ENCODE assay signal across 8 cellular contexts in genomic region chr7:96596120-96596826, GRCh38.
DNase-seq lines count a peak whose midpoint lies in the region; ATAC-seq, FAIRE-seq and TF ChIP-seq lines count a peak whose summit lies in the region.

No MANE protein-coding gene starts in this region.

- no peak overlapping the region for H2BK120ac ChIP-seq in H1 (replicated peaks; ENCODE audit: low read depth, low read length)

- CTCF ChIA-PET in MCF 10A (lab: Yijun Ruan, JAX) (interaction anchor here (0.6 to 3.2 kb wide), 8 partner anchors 8 to 434 kb away, joined by 3 to 12 read pairs (median 4); no protein-coding TSS in a partner anchor), H1 (lab: Charles Lee; ENCODE audit: partially characterized antibody) (interaction anchor here (0.6 to 2.9 kb wide), 9 partner anchors 8 to 183 kb away, joined by 3 to 11 read pairs (median 3); no protein-coding TSS in a partner anchor)

- WGBS in H1 (ENCODE audit: extremely low coverage in 1 of 2, insufficient coverage in 1 of 2, insufficient read length in 1 of 2, insufficient replicate concordance in 2 of 2, low coverage in 1 of 2, low lambda C conversion rate in 2 of 2, missing lambda C conversion rate in 1 of 2), 2 experiments = 83% methylated on average over 6 of the region's 6 CpGs; no CpG with 5 or more reads in 1 of the 2 experiments
- 44% methylated on average over 6 of the region's 6 CpGs for WGBS in esophagus muscularis mucosa

- no peak overlapping the region for H4K5ac ChIP-seq in H1 (ENCODE audit: insufficient read length, low read depth, low read length)

- no peaks in the 10 kb centered on the region for H3K79me2 ChIP-seq in H1 (ENCODE audit: control insufficient read depth in 1 of 2, insufficient read depth in 2 of 2, low read length in 2 of 2)

- H3K27ac Mint-ChIP-seq in MCF 10A (ENCODE audit: low read depth, unreplicated experiment) = no peak overlapping the region

- H3K18ac ChIP-seq in H1 (ENCODE audit: extremely low read depth, low read length) = no peak overlapping the region

- H3K4me1 ChIP-seq in breast epithelium = no peaks in the 10 kb centered on the region
- peaks cover 0 to 18% (median 16%) of the 10 kb centered on the region in 4 experiments; a peak in 4 of 7 replicates for H3K4me1 ChIP-seq in H1 (replicated peaks in 1 of 4; ENCODE audit: control insufficient read depth in 3 of 4, insufficient read depth in 4 of 4, low read length in 3 of 4)
- H3K4me1 ChIP-seq in esophagus muscularis mucosa = no peaks in the 10 kb centered on the region
- H3K4me1 ChIP-seq in kidney (ENCODE audit: control insufficient read depth in 1 of 2, insufficient read depth in 1 of 2, low read depth in 1 of 2, low read length in 2 of 2) = peaks cover 0 to 5% of the 10 kb centered on the region in 2 donors

- TF ChIP-seq RAD21 in H1 (IDR thresholded peaks at IDR 0.05 in 1 of 2, conservative IDR thresholded peaks at IDR 0.05 in 1 of 2; ENCODE audit: low read depth in 2 of 2, low read length in 2 of 2) = peak in 1 of 2 experiments; percentile 30; a peak in 2 of 4 replicates

- no peak overlapping the region for H3K56ac ChIP-seq in H1 (replicated peaks; ENCODE audit: insufficient read length, low read depth, low read length)

- H3K4me3 ChIP-seq in breast epithelium = no peak overlapping the region
- no peak overlapping the region for H3K4me3 ChIP-seq in H1 (ENCODE audit: extremely low read depth in 1 of 4, insufficient read depth in 2 of 4, low read depth in 3 of 4, low read length in 4 of 4)
- no peak overlapping the region for H3K4me3 ChIP-seq in esophagus muscularis mucosa
- no peak overlapping the region for H3K4me3 ChIP-seq in kidney (ENCODE audit: low read length in 2 of 2)

- H2BK5ac ChIP-seq in H1 (ENCODE audit: low read depth, low read length) = no peak overlapping the region

- H3K9me3 ChIP-seq in breast epithelium = no peaks in the 10 kb centered on the region
- H3K9me3 ChIP-seq in H1 (ENCODE audit: insufficient read depth in 2 of 2, low read depth in 1 of 2, low read length in 1 of 2) = no peaks in the 10 kb centered on the region
- no peaks in the 10 kb centered on the region for H3K9me3 ChIP-seq in esophagus muscularis mucosa
- no peaks in the 10 kb centered on the region for H3K9me3 ChIP-seq in kidney (ENCODE audit: control insufficient read depth in 1 of 2, low read length in 2 of 2)

- H2AFZ ChIP-seq in H1 (ENCODE audit: low read length) = no peak overlapping the region

- no peaks in the 10 kb centered on the region for H3K4me1 Mint-ChIP-seq in MCF 10A (ENCODE audit: insufficient read depth, unreplicated experiment)

- H3K36me3 ChIP-seq in breast epithelium (no peaks in the 10 kb centered on the region), H1 (ENCODE audit: control insufficient read depth in 2 of 4, insufficient read depth in 4 of 4, low read length in 3 of 4) (no peaks in the 10 kb centered on the region), esophagus muscularis mucosa (no peaks in the 10 kb centered on the region), kidney (ENCODE audit: control insufficient read depth in 1 of 2, insufficient read depth in 2 of 2, low read length in 2 of 2) (no peaks in the 10 kb centered on the region)

- H3K9ac ChIP-seq in H1 (replicated peaks in 1 of 4; ENCODE audit: extremely low read depth in 1 of 4, low read depth in 3 of 4, low read length in 3 of 4) (no peak overlapping the region; a peak in 1 of 7 replicates), kidney (ENCODE audit: low read length in 2 of 2) (no peak overlapping the region)

- H3K27ac ChIP-seq in breast epithelium (no peak overlapping the region), H1 (ENCODE audit: low read depth, low read length) (no peak overlapping the region), esophagus muscularis mucosa (replicated peaks in 1 of 4) (no peak overlapping the region), kidney (ENCODE audit: low read depth in 2 of 2, low read length in 2 of 2) (no peak overlapping the region)

- H2BK20ac ChIP-seq in H1 (ENCODE audit: low read length) = no peak overlapping the region

- no peak overlapping the region for H2AK5ac ChIP-seq in H1 (ENCODE audit: low read depth, low read length)

- TF ChIP-seq POLR2A in breast epithelium (IDR thresholded peaks at IDR 0.05) (no peak), H1 (IDR thresholded peaks at IDR 0.05; ENCODE audit: control extremely low read depth in 1 of 2, low read depth in 2 of 2, low read length in 2 of 2) (no peak), esophagus muscularis mucosa (IDR thresholded peaks at IDR 0.05; ENCODE audit: low read depth) (no peak)

- TF ChIP-seq EP300 in H1 (IDR thresholded peaks at IDR 0.05; ENCODE audit: borderline replicate concordance in 1 of 2, low read depth in 2 of 2, low read length in 2 of 2) (no peak), esophagus muscularis mucosa (IDR thresholded peaks at IDR 0.05) (no peak)

- no peak overlapping the region for H3K4ac ChIP-seq in H1 (replicated peaks; ENCODE audit: insufficient read length, low read depth, low read length)

- H3K23me2 ChIP-seq in H1 (ENCODE audit: low read depth, low read length) = 0 out of 2 replicates have a peak, but pooled peaks cover 4% of the 10 kb centered on the region

- H2BK12ac ChIP-seq in H1 (ENCODE audit: low read depth, low read length) = no peak overlapping the region

- BruUV-seq in MCF 10A (replicated peaks; lab: Mats Ljungman, UMichigan) = no TSS peak

- TF ChIP-seq CTCF in MCF 10A (IDR thresholded peaks at IDR 0.05; ENCODE audit: unreplicated experiment) = peak; percentile 23
- TF ChIP-seq CTCF in breast epithelium (IDR thresholded peaks at IDR 0.05) = no peak
- no peak for TF ChIP-seq CTCF in H1 (IDR thresholded peaks at IDR 0.05; ENCODE audit: control extremely low read depth in 1 of 3, insufficient read depth in 1 of 3, low read depth in 1 of 3, low read length in 3 of 3)
- no peak for TF ChIP-seq CTCF in esophagus muscularis mucosa (IDR thresholded peaks at IDR 0.05)
- TF ChIP-seq CTCF in kidney (IDR thresholded peaks at IDR 0.05; ENCODE audit: borderline replicate concordance, extremely low read depth, insufficient read depth) = no peak

- no peak overlapping the region for H3K23ac ChIP-seq in H1 (ENCODE audit: insufficient read length)

- H3K9me3 Mint-ChIP-seq in MCF 10A (ENCODE audit: unreplicated experiment) = no peaks in the 10 kb centered on the region

- peak; percentile 45 for FAIRE-seq in H1 (lab: Jason Lieb, UNC)
- FAIRE-seq in kidney (lab: Jason Lieb, UNC) = no peak

- no peak overlapping the region for H3K4me3 Mint-ChIP-seq in MCF 10A (ENCODE audit: unreplicated experiment)

- ATAC-seq in GM21619 (IDR thresholded peaks at IDR 0.05; ENCODE audit: unreplicated experiment) = no peak

- H3K27me3 ChIP-seq in breast epithelium = no peaks in the 10 kb centered on the region
- H3K27me3 ChIP-seq in H1 (replicated peaks in 1 of 4; ENCODE audit: control insufficient read depth in 3 of 4, extremely low read depth in 1 of 4, insufficient read depth in 3 of 4, low read length in 3 of 4) = no peaks in the 10 kb centered on the region
- no peaks in the 10 kb centered on the region for H3K27me3 ChIP-seq in esophagus muscularis mucosa

- H3K27me3 Mint-ChIP-seq in MCF 10A (ENCODE audit: insufficient read depth, unreplicated experiment) = peaks cover 38% of the 10 kb centered on the region

- DNase-seq in MCF 10A (ENCODE audit: unreplicated experiment) (peak; percentile 27), breast epithelium (ENCODE audit: low spot score in 2 of 2) (no peak), NCI-H510A (lab: John Stamatoyannopoulos, UW) (peak; percentile 64), H1 (ENCODE audit: low read depth in 1 of 2, low spot score in 2 of 2) (no peak), esophagus muscularis mucosa (ENCODE audit: extremely low spot score) (no peak), kidney (no peak)
- no peak for DNase-seq in activated effector memory CD4-positive, alpha-beta T cell treated with Interleukin-2 at 50 U/mL for 16 hours

- no peak overlapping the region for H3K14ac ChIP-seq in H1 (ENCODE audit: insufficient read length)

- H4K91ac ChIP-seq in H1 (replicated peaks; ENCODE audit: insufficient read length, low read length) = no peak overlapping the region

- no peak overlapping the region for H4K8ac ChIP-seq in H1 (ENCODE audit: extremely low read depth, insufficient read depth, low read length)

- no peaks in the 10 kb centered on the region for H3K36me3 Mint-ChIP-seq in MCF 10A (ENCODE audit: insufficient read depth, unreplicated experiment)

- H2BK15ac ChIP-seq in H1 (ENCODE audit: low read length) = no peak overlapping the region

- H3K4me2 ChIP-seq in H1 (ENCODE audit: insufficient read depth in 1 of 2, low read depth in 2 of 2, low read length in 2 of 2) = no peak overlapping the region

- H3K79me1 ChIP-seq in H1 (ENCODE audit: low read depth, low read length) = no peaks in the 10 kb centered on the region

- no peaks in the 10 kb centered on the region for H4K20me1 ChIP-seq in H1 (replicated peaks in 1 of 2; ENCODE audit: control insufficient read depth in 1 of 2, insufficient read depth in 2 of 2, low read length in 2 of 2)

- POLR2A ChIA-PET in MCF 10A (lab: Yijun Ruan, JAX) = interaction anchor here (1.0 kb wide), 2 partner anchors 9 to 394 kb away, joined by 3 read pairs; no protein-coding TSS in a partner anchor
- POLR2A ChIA-PET in H1 (lab: Charles Lee; ENCODE audit: partially characterized antibody) = no interaction called here

- intact Hi-C loops in MCF 10A (cut with micrococcal nuclease) (loop anchor here (1.0 kb wide), 1 partner anchor 431 kb away; no protein-coding TSS in a partner anchor), breast epithelium (cut with DNase I; ENCODE audit: low total_unique reads) (no loop called here), esophagus muscularis mucosa (cut with DNase I) (no loop called here), kidney (cut with DNase I) (no loop called here)

TF ChIP-seq in H1, 55 proteins besides CTCF, POLR2A, EP300 and RAD21:
- TF ChIP-seq GTF2F1 (IDR thresholded peaks at IDR 0.05; ENCODE audit: borderline replicate concordance, low read depth, low read length) = no peak
- TF ChIP-seq KDM5A (IDR thresholded peaks at IDR 0.05; ENCODE audit: low read length) = no peak
- no peak for TF ChIP-seq TBP (IDR thresholded peaks at IDR 0.05; ENCODE audit: low read depth, low read length)
- TF ChIP-seq POLR2AphosphoS5 (IDR thresholded peaks at IDR 0.05; ENCODE audit: low read depth, low read length) = no peak

Comparison
In these comparisons a context has a peak if more than half of its experiments do, and no peak if none do; other contexts are left out.
1. DNase-seq: peak in MCF 10A (single experiment) and NCI-H510A (single experiment); none in breast epithelium (0 of 2), H1 (0 of 2), esophagus muscularis mucosa (single experiment), activated effector memory CD4-positive, alpha-beta T cell treated with Interleukin-2 at 50 U/mL for 16 hours (single experiment) and kidney (single experiment).